10 cellular contexts compared by ENCODE assay signal in the genomic region with DNA sequence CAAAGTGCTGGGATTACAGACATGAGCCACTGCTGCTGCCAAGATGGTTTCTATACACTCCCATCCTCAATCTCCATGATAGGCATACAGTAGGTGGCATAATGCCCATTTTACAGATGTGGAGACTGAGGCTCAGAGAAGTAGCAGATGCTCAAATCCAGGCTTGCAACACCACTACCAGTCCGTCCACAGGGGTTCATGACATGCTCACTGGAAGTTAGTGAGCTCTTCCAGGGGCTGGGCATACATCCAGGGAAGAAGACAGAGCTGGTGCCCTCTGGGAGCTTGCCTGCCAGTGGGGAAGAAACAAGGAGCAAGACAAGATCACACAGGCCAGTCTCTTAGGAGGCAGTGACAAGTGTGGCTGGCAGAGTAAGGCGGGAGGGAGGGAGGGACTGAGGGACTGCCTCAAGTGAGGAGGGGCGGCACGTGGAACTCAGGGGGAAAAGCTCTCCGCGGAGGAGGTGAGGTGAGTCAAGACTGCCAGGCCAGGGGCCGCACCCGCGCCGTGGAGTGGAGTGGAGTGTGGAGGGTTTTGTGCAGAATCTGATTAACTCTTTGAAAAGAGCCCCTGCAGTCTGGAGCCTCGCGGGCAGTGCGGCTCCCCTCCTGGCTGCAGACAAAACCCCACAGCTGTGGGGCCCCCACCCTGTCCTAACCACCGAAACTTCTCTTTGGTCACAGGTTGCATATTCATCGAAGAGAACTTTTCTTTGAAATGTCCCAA.
DNase-seq lines count a peak whose midpoint lies in the region; ATAC-seq lines count a peak whose summit lies in the region.
"Had no signal": no experiment of that assay in that cellular context is flagged by ENCODE, and none has a peak within 500 bp of the region (broad histone marks: within the 10 kb centered on the region; RNA-seq: fewer than 3 reads in every experiment).

No MANE protein-coding gene starts in this region.

- in situ Hi-C loops in KBM-7 (cut with MboI; ENCODE audit: low pct_unique_long_range_greater_than_20kb, low sequenced_read_pairs): no loop called here

- H3K27ac Mint-ChIP-seq in effector memory CD8-positive, alpha-beta T cell: peak overlapping the region; percentile 47 to 60
- H3K27ac Mint-ChIP-seq in stimulated activated naive B cell treated with anti-CD40 and anti-IgM and Interleukin-4, amounts not matched to agents 10 μg/mL and 1 μg/mL and 100 μg/mL, for 72 hours: peak overlapping the region; percentile 68

- H3K36me3 Mint-ChIP-seq in effector memory CD8-positive, alpha-beta T cell (ENCODE audit: insufficient read depth): peaks cover 62% of the 10 kb centered on the region
- H3K36me3 Mint-ChIP-seq in stimulated activated naive B cell treated with anti-CD40 and anti-IgM and Interleukin-4, amounts not matched to agents 10 μg/mL and 1 μg/mL and 100 μg/mL, for 72 hours: peaks cover 54 to 56% of the 10 kb centered on the region in 2 donors

- peaks cover 0 to 8% of the 10 kb centered on the region in 2 donors for H3K4me1 Mint-ChIP-seq in effector memory CD8-positive, alpha-beta T cell (ENCODE audit: low read depth in 2 of 2)
- peaks cover 17 to 23% of the 10 kb centered on the region in 2 donors for H3K4me1 Mint-ChIP-seq in stimulated activated naive B cell treated with anti-CD40 and anti-IgM and Interleukin-4, amounts not matched to agents 10 μg/mL and 1 μg/mL and 100 μg/mL, for 72 hours

- H3K9me3 Mint-ChIP-seq in effector memory CD8-positive, alpha-beta T cell: no peaks in the 10 kb centered on the region
- H3K9me3 Mint-ChIP-seq in stimulated activated naive B cell treated with anti-CD40 and anti-IgM and Interleukin-4, amounts not matched to agents 10 μg/mL and 1 μg/mL and 100 μg/mL, for 72 hours: no peaks in the 10 kb centered on the region
- H3K9me3 Mint-ChIP-seq: brain had no signal

- ATAC-seq in effector memory CD8-positive, alpha-beta T cell (replicated peaks): peak; percentile 13
- ATAC-seq in stimulated activated naive B cell treated with anti-CD40 and anti-IgM and Interleukin-4, amounts not matched to agents 10 μg/mL and 1 μg/mL and 100 μg/mL, for 72 hours (replicated peaks): peak; percentile 41 to 48
- ATAC-seq in GM18907 (IDR thresholded peaks at IDR 0.05; ENCODE audit: unreplicated experiment): no peak

- no peaks in the 10 kb centered on the region for H3K27me3 Mint-ChIP-seq in effector memory CD8-positive, alpha-beta T cell
- no peaks in the 10 kb centered on the region for H3K27me3 Mint-ChIP-seq in stimulated activated naive B cell treated with anti-CD40 and anti-IgM and Interleukin-4, amounts not matched to agents 10 μg/mL and 1 μg/mL and 100 μg/mL, for 72 hours
- H3K27me3 Mint-ChIP-seq: brain had no signal

- H3K4me3 Mint-ChIP-seq in effector memory CD8-positive, alpha-beta T cell: peak overlapping the region; percentile 53 to 54
- peak overlapping the region; percentile 7 to 57 for H3K4me3 Mint-ChIP-seq in stimulated activated naive B cell treated with anti-CD40 and anti-IgM and Interleukin-4, amounts not matched to agents 10 μg/mL and 1 μg/mL and 100 μg/mL, for 72 hours

- DNase-seq in DMS 273 (lab: John Stamatoyannopoulos, UW; ENCODE audit: unreplicated experiment) (peak; percentile 57), DMS 273 treated with DMSO at 0.1 percent for 48 hours (lab: John Stamatoyannopoulos, UW) (no peak), KBM-7 (peak; percentile 31), midbrain (lab: John Stamatoyannopoulos, UW) (no peak), SHP77 treated with DMSO at 0.1 percent for 48 hours (lab: John Stamatoyannopoulos, UW) (no peak)
- no peak for DNase-seq in effector memory CD8-positive, alpha-beta T cell
- no peak for DNase-seq in stimulated activated naive B cell treated with anti-CD40 and anti-IgM and Interleukin-4, amounts not matched to agents 10 μg/mL and 1 μg/mL and 100 μg/mL, for 72 hours
- DNase-seq: 8988T had no signal

Comparison
In these comparisons a context has a peak if more than half of its experiments do, and no peak if none do; other contexts are left out.
1. DNase-seq: peak in DMS 273 (single experiment) and KBM-7 (single experiment); none in DMS 273 treated with DMSO at 0.1 percent for 48 hours (single experiment), effector memory CD8-positive, alpha-beta T cell (0 of 3), stimulated activated naive B cell treated with anti-CD40 and anti-IgM and Interleukin-4, amounts not matched to agents 10 μg/mL and 1 μg/mL and 100 μg/mL, for 72 hours (single experiment), midbrain (single experiment) and SHP77 treated with DMSO at 0.1 percent for 48 hours (single experiment).